8 cellular contexts compared by ENCODE assay signal in the genomic region with DNA sequence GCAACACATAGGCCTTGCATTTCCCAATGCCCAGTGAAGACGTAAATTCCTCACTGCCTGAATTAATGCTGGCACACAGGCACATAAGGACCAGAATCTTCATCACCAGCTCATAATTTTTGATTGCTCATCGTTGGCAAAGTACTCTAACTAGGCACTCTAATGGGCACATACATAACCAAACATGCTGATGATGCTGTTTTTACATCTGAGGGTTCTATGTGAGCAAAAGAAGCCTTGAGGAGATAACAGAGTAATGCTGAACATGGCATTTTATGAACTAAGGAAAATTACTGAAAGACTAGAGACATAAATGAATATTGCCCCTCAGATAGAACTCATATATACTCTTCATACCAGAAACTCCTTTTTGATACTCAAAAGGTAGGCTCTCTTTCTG.
"Had no signal": no experiment of that assay in that cellular context is flagged by ENCODE, and none has a peak within 500 bp of the region (broad histone marks: within the 10 kb centered on the region; RNA-seq: fewer than 3 reads in every experiment).

No MANE protein-coding gene starts in this region.

- H2AFZ ChIP-seq: GM23338 had no signal

- DNase-seq: H9, HCEC 1CT, KG1 had no signal

- H3K4me3 ChIP-seq: GM23338, K562 had no signal

- ATAC-seq: GM23338, K562 had no signal

- FAIRE-seq: H1, H54, HTR-8/SVneo, K562 had no signal

- H3K4me2 ChIP-seq: GM23338 had no signal
